In the genomic region with DNA sequence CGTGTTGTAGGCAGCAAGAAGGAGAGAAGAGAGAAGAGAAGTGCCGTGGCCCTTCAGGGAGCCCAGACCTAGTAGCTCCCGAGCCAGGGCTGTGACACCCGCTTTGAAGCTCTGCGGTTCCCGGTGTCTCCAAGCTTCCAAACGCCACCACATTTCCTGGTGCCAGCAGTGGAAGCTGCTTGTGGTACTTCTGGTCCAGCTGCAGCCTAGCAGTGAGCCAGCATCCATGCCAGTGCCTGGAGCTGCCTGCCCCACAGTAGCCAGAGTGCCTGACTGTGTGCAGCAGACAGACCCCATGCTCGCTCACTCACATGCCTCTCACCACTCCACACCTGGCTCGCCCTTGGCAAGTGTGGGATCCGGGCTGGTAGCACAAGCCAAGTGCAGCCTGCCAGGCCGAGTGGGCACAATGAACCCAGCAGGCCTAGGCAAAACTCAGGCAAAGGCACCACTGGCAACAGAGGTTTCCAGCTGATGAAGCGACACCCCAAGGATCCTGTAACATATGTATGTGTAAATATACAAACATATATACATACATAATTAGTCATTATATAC, we compare ENCODE assay signal across 23 cellular contexts.
DNase-seq lines count a peak whose midpoint lies in the region; ATAC-seq, FAIRE-seq and TF ChIP-seq lines count a peak whose summit lies in the region.
"Had no signal": no experiment of that assay in that cellular context is flagged by ENCODE, and none has a peak within 500 bp of the region (broad histone marks: within the 10 kb centered on the region; RNA-seq: fewer than 3 reads in every experiment).

No MANE protein-coding gene starts in this region.

- WGBS in right cardiac atrium = 97% methylated on average over 12 of the region's 12 CpGs
- WGBS in heart right ventricle, 2 donors = 95 to 96% methylated on average over 12 of the region's 12 CpGs

- H3K9ac ChIP-seq in kidney (ENCODE audit: low read length in 2 of 2) = no peak overlapping the region
- H3K9ac ChIP-seq: BLaER1 treated with 17β-estradiol and CSF1 and Interleukin-3, amounts not matched to agents 10 nM and 100 nM; GM23248 had no signal

- no peak overlapping the region for H3K27ac ChIP-seq in right cardiac atrium (ENCODE audit: low read length)
- no peak overlapping the region for H3K27ac ChIP-seq in heart right ventricle
- no peak overlapping the region for H3K27ac ChIP-seq in kidney (ENCODE audit: low read depth in 2 of 2, low read length in 2 of 2)
- H3K27ac ChIP-seq: 22Rv1; BLaER1 treated with 17β-estradiol and CSF1 and Interleukin-3, amounts not matched to agents 10 nM and 100 nM; GM23248; HL-60 had no signal

- H3K36me3 ChIP-seq in heart right ventricle (no peaks in the 10 kb centered on the region), kidney (ENCODE audit: control insufficient read depth in 1 of 2, insufficient read depth in 2 of 2, low read length in 2 of 2) (no peaks in the 10 kb centered on the region), BE2C (no peaks in the 10 kb centered on the region)

- H3K9me3 ChIP-seq in right cardiac atrium (ENCODE audit: control insufficient read depth, low read length) (no peaks in the 10 kb centered on the region), heart right ventricle (no peaks in the 10 kb centered on the region), kidney (ENCODE audit: control insufficient read depth in 1 of 2, low read length in 2 of 2) (no peaks in the 10 kb centered on the region), BE2C (no peaks in the 10 kb centered on the region)

- intact Hi-C loops in right cardiac atrium (cut with DNase I) = no loop called here
- intact Hi-C loops in heart right ventricle (cut with DNase I) = no loop called here
- intact Hi-C loops in kidney (cut with DNase I) = no loop called here
- intact Hi-C loops in posterior vena cava (cut with DNase I) = no loop called here

- no peak for FAIRE-seq in kidney (lab: Jason Lieb, UNC)
- FAIRE-seq: G401.6, GM12892, GM18507, H54 had no signal

- H3K27me3 ChIP-seq in right cardiac atrium (ENCODE audit: control insufficient read depth, insufficient read depth) (no peaks in the 10 kb centered on the region), heart right ventricle (no peaks in the 10 kb centered on the region), BE2C (no peaks in the 10 kb centered on the region; the same call in 1 of the 2 replicates)
- H3K27me3 ChIP-seq: BLaER1 treated with 17β-estradiol and CSF1 and Interleukin-3, amounts not matched to agents 10 nM and 100 nM had no signal

- TF ChIP-seq CTCF in heart right ventricle (IDR thresholded peaks at IDR 0.05) (no peak), kidney (IDR thresholded peaks at IDR 0.05; ENCODE audit: borderline replicate concordance, extremely low read depth, insufficient read depth) (no peak), BE2C (IDR thresholded peaks at IDR 0.05; ENCODE audit: low read depth, low read length) (no peak)

- ATAC-seq in right cardiac atrium = no peak
- ATAC-seq in heart right ventricle = no peak
- ATAC-seq: CD8-positive, alpha-beta T cell; HCT116 had no signal

- H3K4me1 ChIP-seq in right cardiac atrium (ENCODE audit: control insufficient read depth, insufficient read depth, low read length) (no peaks in the 10 kb centered on the region), heart right ventricle (no peaks in the 10 kb centered on the region), kidney (ENCODE audit: control insufficient read depth in 1 of 2, insufficient read depth in 1 of 2, low read depth in 1 of 2, low read length in 2 of 2) (no peaks in the 10 kb centered on the region), BE2C (no peaks in the 10 kb centered on the region)

- DNase-seq in right cardiac atrium = peak in 2 of 3 donors; percentile 22 to 27
- DNase-seq in heart right ventricle = no peak
- peak; percentile 61 for DNase-seq in kidney
- DNase-seq in posterior vena cava (ENCODE audit: low spot score) = peak; percentile 59
- no peak for DNase-seq in NCI-H524 treated with DMSO at 0.1 percent for 48 hours (lab: John Stamatoyannopoulos, UW)
- DNase-seq in Kasumi-1 (lab: John Stamatoyannopoulos, UW) = no peak
- DNase-seq in BE2C = no peak
- DNase-seq: Calu3; CD8-positive, alpha-beta T cell; DMS 273 treated with DMSO at 0.1 percent for 48 hours; GM23248; HFFc6; IMR-90; Karpas-422; KBM-7 had no signal

- no peak overlapping the region for H3K4me3 ChIP-seq in right cardiac atrium (ENCODE audit: low read length)
- no peak overlapping the region for H3K4me3 ChIP-seq in heart right ventricle
- H3K4me3 ChIP-seq in kidney (ENCODE audit: low read length in 2 of 2) = no peak overlapping the region
- H3K4me3 ChIP-seq in BE2C (ENCODE audit: low read depth, low read length) = no peak overlapping the region
- H3K4me3 ChIP-seq: BLaER1 treated with 17β-estradiol and CSF1 and Interleukin-3, amounts not matched to agents 10 nM and 100 nM; GM23248 had no signal

Comparison
In these comparisons a context has a peak if more than half of its experiments do, and no peak if none do; other contexts are left out.
1. DNase-seq: peak in right cardiac atrium (2 of 3), kidney (single experiment) and posterior vena cava (single experiment); none in heart right ventricle (0 of 2), NCI-H524 treated with DMSO at 0.1 percent for 48 hours (single experiment), Kasumi-1 (0 of 2) and BE2C (single experiment).